Comparison of ENCODE assay signal across 17 cellular contexts in the genomic region with DNA sequence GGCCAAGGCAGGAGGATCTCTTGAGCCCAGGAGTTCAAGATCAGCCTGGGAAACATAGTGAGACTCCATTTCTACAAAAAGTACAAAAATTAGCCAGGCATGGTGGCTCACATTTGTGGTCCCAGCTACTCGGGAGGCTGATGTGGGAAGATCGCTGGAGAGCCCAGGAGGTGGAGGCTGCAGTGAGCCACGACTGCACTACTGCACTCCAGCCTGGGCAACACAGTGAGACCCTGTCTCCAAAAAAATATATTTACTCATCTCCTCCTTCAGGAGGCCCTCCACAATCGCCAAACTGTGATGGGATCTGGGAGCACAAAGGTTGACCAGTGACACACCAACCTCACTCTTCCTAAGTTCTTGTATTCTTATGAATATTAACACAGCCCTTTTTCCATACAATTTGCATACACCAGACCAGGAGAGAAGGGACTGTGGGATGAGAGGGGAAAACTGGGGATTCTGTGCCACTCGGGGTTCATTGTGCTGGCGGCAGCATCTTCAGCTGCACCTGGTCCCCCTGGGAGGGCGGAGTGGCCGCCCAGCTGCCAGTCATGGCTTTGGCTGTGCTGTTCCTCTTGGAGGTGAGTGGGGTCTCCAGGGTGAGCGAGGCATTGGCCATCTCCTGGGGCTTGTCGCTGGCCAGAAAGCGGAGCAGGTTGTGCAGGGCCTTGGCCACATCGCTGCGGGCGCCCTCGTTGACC. TPM values are rescaled to one million over a fixed set of nuclear protein-coding genes. Genes with fewer than 3 reads are reported as not detected.
DNase-seq lines count a peak whose midpoint lies in the region; ATAC-seq, FAIRE-seq and TF ChIP-seq lines count a peak whose summit lies in the region.
"Had no signal": no experiment of that assay in that cellular context is flagged by ENCODE, and none has a peak within 500 bp of the region (broad histone marks: within the 10 kb centered on the region; RNA-seq: fewer than 3 reads in every experiment).

No MANE protein-coding gene starts in this region.

- CTCF ChIA-PET in H1 (lab: Charles Lee; ENCODE audit: partially characterized antibody) = interaction anchor here (0.6 to 2.5 kb wide), 19 partner anchors 14 to 1020 kb away, joined by 3 to 44 read pairs (median 4); a partner anchor contains a TSS
- CTCF ChIA-PET in PC-3 (lab: Charles Lee) = interaction anchor here (0.6 kb wide), 1 partner anchor 79 kb away, joined by 3 read pairs; no protein-coding TSS in a partner anchor

- no peak overlapping the region for H4K5ac ChIP-seq in H1 (ENCODE audit: insufficient read length, low read depth, low read length)

- no peaks in the 10 kb centered on the region for H3K23me2 ChIP-seq in H1 (ENCODE audit: low read depth, low read length)

- POLR2A ChIA-PET in H1 (lab: Charles Lee; ENCODE audit: partially characterized antibody) (interaction anchor here (0.7 to 1.6 kb wide), 5 partner anchors 15 to 177 kb away, joined by 3 to 6 read pairs (median 3); no protein-coding TSS in a partner anchor), PC-3 (lab: Charles Lee; ENCODE audit: unreplicated experiment) (interaction anchor here (0.6 kb wide), 1 partner anchor 51 kb away, joined by 3 read pairs; no protein-coding TSS in a partner anchor)

- H3F3A ChIP-seq in PC-3 (ENCODE audit: low read length, unreplicated experiment) = no peaks in the 10 kb centered on the region

- no peaks in the 10 kb centered on the region for H3K79me1 ChIP-seq in H1 (ENCODE audit: low read depth, low read length)

- H3K4ac ChIP-seq in H1 (replicated peaks; ENCODE audit: insufficient read length, low read depth, low read length) = no peak overlapping the region

- H2BK5ac ChIP-seq in H1 (ENCODE audit: low read depth, low read length) = no peak overlapping the region

- no peak overlapping the region for H2BK15ac ChIP-seq in H1 (ENCODE audit: low read length)

- H3K4me1 ChIP-seq in Karpas-422 (ENCODE audit: low read length) = peaks cover 4% of the 10 kb centered on the region
- no peaks in the 10 kb centered on the region for H3K4me1 ChIP-seq in H1 (replicated peaks in 1 of 4; ENCODE audit: control insufficient read depth in 3 of 4, insufficient read depth in 4 of 4, low read length in 3 of 4)
- no peaks in the 10 kb centered on the region for H3K4me1 ChIP-seq in parathyroid adenoma
- peaks cover 9% of the 10 kb centered on the region for H3K4me1 ChIP-seq in PC-3 (ENCODE audit: insufficient read depth, low read length)

- 56% methylated on average over 15 of the region's 15 CpGs; no CpG with 5 or more reads in 1 of the 2 experiments for WGBS in H1 (ENCODE audit: extremely low coverage in 1 of 2, insufficient coverage in 1 of 2, insufficient read length in 1 of 2, insufficient replicate concordance in 2 of 2, low coverage in 1 of 2, low lambda C conversion rate in 2 of 2, missing lambda C conversion rate in 1 of 2), 2 experiments

- TF ChIP-seq POLR2A in H1 (IDR thresholded peaks at IDR 0.05; ENCODE audit: control extremely low read depth in 1 of 2, low read depth in 2 of 2, low read length in 2 of 2) = no peak

- TF ChIP-seq RAD21 in H1 (IDR thresholded peaks at IDR 0.05 in 1 of 2, conservative IDR thresholded peaks at IDR 0.05 in 1 of 2; ENCODE audit: low read depth in 2 of 2, low read length in 2 of 2) = no peak

- H2BK120ac ChIP-seq in H1 (replicated peaks; ENCODE audit: low read depth, low read length) = no peak overlapping the region

- H2AK5ac ChIP-seq in H1 (ENCODE audit: low read depth, low read length) = no peak overlapping the region

- H3K9me3 ChIP-seq in Karpas-422 (ENCODE audit: low read length) (no peaks in the 10 kb centered on the region), H1 (ENCODE audit: insufficient read depth in 2 of 2, low read depth in 1 of 2, low read length in 1 of 2) (peaks cover 0 to 4% of the 10 kb centered on the region in 2 experiments; a peak in 1 of 4 replicates), parathyroid adenoma (ENCODE audit: control insufficient read depth, low read length) (no peaks in the 10 kb centered on the region), PC-3 (ENCODE audit: low read length) (no peaks in the 10 kb centered on the region)

- H3K36me3 ChIP-seq in Karpas-422 (ENCODE audit: insufficient read depth, low read length) = no peaks in the 10 kb centered on the region
- no peaks in the 10 kb centered on the region for H3K36me3 ChIP-seq in H1 (ENCODE audit: control insufficient read depth in 2 of 4, insufficient read depth in 4 of 4, low read length in 3 of 4)
- H3K36me3 ChIP-seq in parathyroid adenoma (ENCODE audit: control insufficient read depth, insufficient read depth, low read length) = no peaks in the 10 kb centered on the region
- no peaks in the 10 kb centered on the region for H3K36me3 ChIP-seq in PC-3 (ENCODE audit: low read depth, low read length)
- H3K36me3 ChIP-seq: BLaER1 treated with 17β-estradiol and CSF1 and Interleukin-3, amounts not matched to agents 10 nM and 100 nM had no signal

- intact Hi-C loops in PC-3 (cut with micrococcal nuclease) = no loop called here

- H3K27ac Mint-ChIP-seq in activated T-cell treated with anti-CD3 and anti-CD28 coated beads, Interleukin-2, amount 50 U/mL, for 72 hours = no peak overlapping the region
- H3K27ac Mint-ChIP-seq: HFFc6 had no signal

- H3K4me1 Mint-ChIP-seq in activated T-cell treated with anti-CD3 and anti-CD28 coated beads, Interleukin-2, amount 50 U/mL, for 72 hours (ENCODE audit: low read depth) = peaks cover 20% of the 10 kb centered on the region
- H3K4me1 Mint-ChIP-seq in activated T-cell treated with anti-CD3 and anti-CD28 coated beads, Interleukin-2, amount 50 U/mL, for 4 hours (ENCODE audit: low read depth) = no peaks in the 10 kb centered on the region

- no peak overlapping the region for H2AFZ ChIP-seq in Karpas-422 (ENCODE audit: low read length)
- H2AFZ ChIP-seq in H1 (ENCODE audit: low read length) = 0 out of 2 replicates have a peak overlapping the region, but pooled peaks have one; percentile 31
- peak overlapping the region; percentile 56 for H2AFZ ChIP-seq in parathyroid adenoma
- no peak overlapping the region for H2AFZ ChIP-seq in PC-3 (ENCODE audit: low read length)
- H2AFZ ChIP-seq: GM23248 had no signal

- H3K9me2 ChIP-seq in Karpas-422 (replicated peaks; ENCODE audit: insufficient read depth, low read length) (no peaks in the 10 kb centered on the region; the same call in 1 of the 2 replicates), PC-3 (replicated peaks; ENCODE audit: low read length) (no peaks in the 10 kb centered on the region)

- no peaks in the 10 kb centered on the region for H3K9me3 Mint-ChIP-seq in activated T-cell treated with anti-CD3 and anti-CD28 coated beads, Interleukin-2, amount 50 U/mL, for 72 hours
- H3K9me3 Mint-ChIP-seq in activated T-cell treated with anti-CD3 and anti-CD28 coated beads, Interleukin-2, amount 50 U/mL, for 4 hours = no peaks in the 10 kb centered on the region
- H3K9me3 Mint-ChIP-seq: HFFc6 had no signal

- peaks cover 38% of the 10 kb centered on the region for H3K27me3 Mint-ChIP-seq in activated T-cell treated with anti-CD3 and anti-CD28 coated beads, Interleukin-2, amount 50 U/mL, for 72 hours (ENCODE audit: low read depth)
- H3K27me3 Mint-ChIP-seq in activated T-cell treated with anti-CD3 and anti-CD28 coated beads, Interleukin-2, amount 50 U/mL, for 4 hours (ENCODE audit: low read depth) = peaks cover 44% of the 10 kb centered on the region

- no peak overlapping the region for H4K8ac ChIP-seq in H1 (ENCODE audit: extremely low read depth, insufficient read depth, low read length)

- H3K27ac ChIP-seq in Karpas-422 (ENCODE audit: low read length) (no peak overlapping the region), H1 (ENCODE audit: low read depth, low read length) (no peak overlapping the region), parathyroid adenoma (no peak overlapping the region), PC-3 (ENCODE audit: low read length) (no peak overlapping the region)
- H3K27ac ChIP-seq: BLaER1 treated with 17β-estradiol and CSF1 and Interleukin-3, amounts not matched to agents 10 nM and 100 nM; GM23248; SK-N-MC had no signal

- no peak overlapping the region for H3K14ac ChIP-seq in H1 (ENCODE audit: insufficient read length)

- H3K79me2 ChIP-seq in Karpas-422 (ENCODE audit: low read length) = no peaks in the 10 kb centered on the region
- no peaks in the 10 kb centered on the region for H3K79me2 ChIP-seq in H1 (ENCODE audit: control insufficient read depth in 1 of 2, insufficient read depth in 2 of 2, low read length in 2 of 2)
- H3K79me2 ChIP-seq in parathyroid adenoma = no peaks in the 10 kb centered on the region
- H3K79me2 ChIP-seq in PC-3 (ENCODE audit: low read length) = no peaks in the 10 kb centered on the region

- no peak for TF ChIP-seq EP300 in H1 (IDR thresholded peaks at IDR 0.05; ENCODE audit: borderline replicate concordance in 1 of 2, low read depth in 2 of 2, low read length in 2 of 2)

- H4K91ac ChIP-seq in H1 (replicated peaks; ENCODE audit: insufficient read length, low read length) = peak overlapping the region; percentile 11

- no peak overlapping the region for H3K4me3 Mint-ChIP-seq in activated T-cell treated with anti-CD3 and anti-CD28 coated beads, Interleukin-2, amount 50 U/mL, for 72 hours
- no peak overlapping the region for H3K4me3 Mint-ChIP-seq in activated T-cell treated with anti-CD3 and anti-CD28 coated beads, Interleukin-2, amount 50 U/mL, for 4 hours
- H3K4me3 Mint-ChIP-seq: HFFc6 had no signal

- TF ChIP-seq CTCF in H1 (IDR thresholded peaks at IDR 0.05; ENCODE audit: control extremely low read depth in 1 of 3, insufficient read depth in 1 of 3, low read depth in 1 of 3, low read length in 3 of 3) = no peak
- no peak for TF ChIP-seq CTCF in parathyroid adenoma (IDR thresholded peaks at IDR 0.05)
- no peak for TF ChIP-seq CTCF in PC-3 (conservative IDR thresholded peaks at IDR 0.05; ENCODE audit: low read depth, low read length)

- H2BK20ac ChIP-seq in H1 (ENCODE audit: low read length) = no peak overlapping the region

- H3K4me2 ChIP-seq in Karpas-422 (ENCODE audit: low read depth, low read length, poor library complexity, severe bottlenecking) (no peak overlapping the region), H1 (ENCODE audit: insufficient read depth in 1 of 2, low read depth in 2 of 2, low read length in 2 of 2) (peak overlapping the region in 1 of 2 experiments; percentile 30; a peak in 3 of 4 replicates), parathyroid adenoma (ENCODE audit: low read length) (no peak overlapping the region), PC-3 (ENCODE audit: low read length) (no peak overlapping the region)
- H3K4me2 ChIP-seq: BLaER1 treated with 17β-estradiol and CSF1 and Interleukin-3, amounts not matched to agents 10 nM and 100 nM had no signal

- ATAC-seq in activated T-cell treated with anti-CD3 and anti-CD28 coated beads, Interleukin-2, amount 50 U/mL, for 72 hours (replicated peaks in 1 of 2) = peak; percentile 6 to 29
- ATAC-seq in activated T-cell treated with anti-CD3 and anti-CD28 coated beads, Interleukin-2, amount 50 U/mL, for 4 hours = no peak
- ATAC-seq in GM19467 (IDR thresholded peaks at IDR 0.05; ENCODE audit: unreplicated experiment) (no peak), PC-3 (no peak)

- no peaks in the 10 kb centered on the region for H3K36me3 Mint-ChIP-seq in activated T-cell treated with anti-CD3 and anti-CD28 coated beads, Interleukin-2, amount 50 U/mL, for 72 hours (ENCODE audit: insufficient read depth in 2 of 2)
- H3K36me3 Mint-ChIP-seq in activated T-cell treated with anti-CD3 and anti-CD28 coated beads, Interleukin-2, amount 50 U/mL, for 4 hours (ENCODE audit: insufficient read depth) = no peaks in the 10 kb centered on the region

- H4K20me1 ChIP-seq in Karpas-422 (ENCODE audit: insufficient read depth, low read depth, low read length) (no peaks in the 10 kb centered on the region), H1 (replicated peaks in 1 of 2; ENCODE audit: control insufficient read depth in 1 of 2, insufficient read depth in 2 of 2, low read length in 2 of 2) (no peaks in the 10 kb centered on the region), PC-3 (ENCODE audit: low read length) (no peaks in the 10 kb centered on the region)
- H4K20me1 ChIP-seq: BLaER1 treated with 17β-estradiol and CSF1 and Interleukin-3, amounts not matched to agents 10 nM and 100 nM had no signal

- no peak overlapping the region for H2BK12ac ChIP-seq in H1 (ENCODE audit: low read depth, low read length)

- 0 out of 2 replicates have a peak overlapping the region, but pooled peaks have one; percentile 88 for H3K18ac ChIP-seq in H1 (ENCODE audit: extremely low read depth, low read length)

- no peak for FAIRE-seq in H1 (lab: Jason Lieb, UNC)
- FAIRE-seq: GM12891 had no signal

- H3K9ac ChIP-seq in Karpas-422 (ENCODE audit: low read length) (0 out of 2 replicates have a peak overlapping the region, but pooled peaks have one; percentile 2), H1 (replicated peaks in 1 of 4; ENCODE audit: extremely low read depth in 1 of 4, low read depth in 3 of 4, low read length in 3 of 4) (no peak overlapping the region), parathyroid adenoma (no peak overlapping the region), PC-3 (ENCODE audit: low read length) (no peak overlapping the region)
- H3K9ac ChIP-seq: BLaER1 treated with 17β-estradiol and CSF1 and Interleukin-3, amounts not matched to agents 10 nM and 100 nM; GM23248 had no signal

- H3K56ac ChIP-seq in H1 (replicated peaks; ENCODE audit: insufficient read length, low read depth, low read length) = no peak overlapping the region

- no TSS peak for BruUV-seq in PC-3 (replicated peaks; lab: Mats Ljungman, UMichigan)

- H3K27me3 ChIP-seq in Karpas-422 (ENCODE audit: low read length) (no peaks in the 10 kb centered on the region), H1 (replicated peaks in 1 of 4; ENCODE audit: control insufficient read depth in 3 of 4, extremely low read depth in 1 of 4, insufficient read depth in 3 of 4, low read length in 3 of 4) (peaks cover 0 to 21% (median 16%) of the 10 kb centered on the region in 4 experiments; a peak in 6 of 7 replicates), parathyroid adenoma (ENCODE audit: control insufficient read depth, insufficient read depth, low read length) (no peaks in the 10 kb centered on the region), PC-3 (ENCODE audit: low read length) (no peaks in the 10 kb centered on the region)

- no peak overlapping the region for H3K23ac ChIP-seq in H1 (ENCODE audit: insufficient read length)

- no peak overlapping the region for H3K4me3 ChIP-seq in Karpas-422 (ENCODE audit: low read length)
- H3K4me3 ChIP-seq in H1 (ENCODE audit: extremely low read depth in 1 of 4, insufficient read depth in 2 of 4, low read depth in 3 of 4, low read length in 4 of 4) = peak overlapping the region in 1 of 4 experiments; percentile 20; a peak in 1 of 8 replicates
- no peak overlapping the region for H3K4me3 ChIP-seq in parathyroid adenoma (ENCODE audit: low read depth, low read length)
- no peak overlapping the region for H3K4me3 ChIP-seq in PC-3 (ENCODE audit: low read length)
- H3K4me3 ChIP-seq: BLaER1 treated with 17β-estradiol and CSF1 and Interleukin-3, amounts not matched to agents 10 nM and 100 nM; GM23248; SK-N-MC had no signal

- DNase-seq in activated T-cell treated with anti-CD3 and anti-CD28 coated beads, Interleukin-2, amount 50 U/mL, for 72 hours = no peak
- no peak for DNase-seq in activated T-cell treated with anti-CD3 and anti-CD28 coated beads, Interleukin-2, amount 50 U/mL, for 4 hours
- no peak for DNase-seq in Karpas-422
- DNase-seq in H1 (ENCODE audit: low read depth in 1 of 2, low spot score in 2 of 2) = no peak
- DNase-seq in PC-3 = no peak
- DNase-seq in HuH-7 (ENCODE audit: low spot score) = no peak
- DNase-seq: DMS79 treated with DMSO at 0.1 percent for 48 hours, HFFc6, NCI-H1436 treated with DMSO at 0.1 percent for 48 hours, NCI-H2029 treated with DMSO at 0.1 percent for 48 hours, NCI-H2171 treated with DMSO at 0.1 percent for 48 hours had no signal

RNA-seq across cellular contexts. Expression of a gene that starts 5.8 kb away (rescaled TPM):
- 10 to 100 TPM; 10.3 to 12.6 TPM for total RNA-seq in activated T-cell treated with anti-CD3 and anti-CD28 coated beads, Interleukin-2, amount 50 U/mL, for 72 hours
- total RNA-seq in activated T-cell treated with anti-CD3 and anti-CD28 coated beads, Interleukin-2, amount 50 U/mL, for 4 hours = 10 to 100 TPM; 14.1 to 15.5 (median 15.1) TPM
- total RNA-seq in Karpas-422 (2014; rRNA removed; shearing (Covaris generic); ENCODE audit: low replicate concordance) = 4.7 and 4.8 TPM in 2 replicates
- 12.8 and 14.5 TPM in 2 replicates for total RNA-seq in H1 (2021; fragmentation: NEBNext Ultra II Directional; extraction: Animal tissue kit (Norgen Biotek cat#: 25700))
- 12.5 and 16.4 TPM in 2 replicates for polyA plus RNA-seq in H1 (2011; rRNA removed)
- polyA plus RNA-seq in H1 (2011; cell fraction: cytosol; rRNA removed) = 13.9 TPM
- 10.4 TPM for polyA plus RNA-seq in H1 (2011; cell fraction: nucleus; rRNA removed)
- 6.7 to 9.3 TPM (median 7.6 TPM) in 4 replicates for polyA plus RNA-seq in H1 (2012, experiment 1 of 2)
- 6.9 TPM for polyA plus RNA-seq in H1 (2012, experiment 2 of 2)
- polyA plus RNA-seq in H1 (2013, experiment 1 of 2) = 4.9 TPM
- polyA plus RNA-seq in H1 (2013, experiment 2 of 2) = 5.3 TPM
- polyA minus RNA-seq in H1 (2011; rRNA and poly(A)+ RNA removed) = 15.0 and 16.7 TPM in 2 replicates
- polyA minus RNA-seq in H1 (2011; cell fraction: cytosol; rRNA and poly(A)+ RNA removed) = 5.0 TPM
- 5.8 TPM for polyA minus RNA-seq in H1 (2011; cell fraction: nucleus; rRNA and poly(A)+ RNA removed)
- total RNA-seq in PC-3 (2014; rRNA removed) = 9.4 and 10.1 TPM in 2 replicates

RNA-seq across cellular contexts. Expression of a gene that starts 11.6 kb away (rescaled TPM):
- total RNA-seq in activated T-cell treated with anti-CD3 and anti-CD28 coated beads, Interleukin-2, amount 50 U/mL, for 72 hours = under 1 TPM in 1 of 2 donors, not detected in 1; 0.07 TPM
- total RNA-seq in activated T-cell treated with anti-CD3 and anti-CD28 coated beads, Interleukin-2, amount 50 U/mL, for 4 hours = under 1 TPM in 1 of 3 donors, not detected in 2; 0.05 TPM
- 0.26 and 0.83 TPM in 2 replicates for total RNA-seq in Karpas-422 (2014; rRNA removed; shearing (Covaris generic); ENCODE audit: low replicate concordance)
- total RNA-seq in H1 (2021; fragmentation: NEBNext Ultra II Directional; extraction: Animal tissue kit (Norgen Biotek cat#: 25700)) = 0.19 TPM in 1 of 2 replicates, not detected in the other
- polyA plus RNA-seq in H1 (2011; rRNA removed) = 0.39 and 0.41 TPM in 2 replicates
- 0.16 TPM for polyA plus RNA-seq in H1 (2011; cell fraction: cytosol; rRNA removed)
- 0.20 TPM for polyA plus RNA-seq in H1 (2011; cell fraction: nucleus; rRNA removed)
- polyA plus RNA-seq in H1 (2012, experiment 1 of 2) = 0.13 to 0.51 TPM (median 0.21 TPM) in 4 replicates
- 0.29 TPM for polyA plus RNA-seq in H1 (2012, experiment 2 of 2)
- polyA plus RNA-seq in H1 (2013, experiment 1 of 2) = 0.20 TPM
- 0.13 TPM for polyA plus RNA-seq in H1 (2013, experiment 2 of 2)
- 0.06 TPM in 1 of 2 replicates, not detected in the other for polyA minus RNA-seq in H1 (2011; rRNA and poly(A)+ RNA removed)
- polyA minus RNA-seq in H1 (2011; cell fraction: cytosol; rRNA and poly(A)+ RNA removed) = not detected
- not detected for polyA minus RNA-seq in H1 (2011; cell fraction: nucleus; rRNA and poly(A)+ RNA removed)
- 3.1 and 3.7 TPM in 2 replicates for total RNA-seq in PC-3 (2014; rRNA removed)

RNA-seq across cellular contexts. Expression of a gene that starts 48.7 kb away (rescaled TPM):
- 100 to 1,000 TPM; 149 to 190 TPM for total RNA-seq in activated T-cell treated with anti-CD3 and anti-CD28 coated beads, Interleukin-2, amount 50 U/mL, for 72 hours
- 100 to 1,000 TPM; 136 to 178 (median 150) TPM for total RNA-seq in activated T-cell treated with anti-CD3 and anti-CD28 coated beads, Interleukin-2, amount 50 U/mL, for 4 hours
- total RNA-seq in Karpas-422 (2014; rRNA removed; shearing (Covaris generic); ENCODE audit: low replicate concordance) = 40.3 and 86.4 TPM in 2 replicates
- total RNA-seq in H1 (2021; fragmentation: NEBNext Ultra II Directional; extraction: Animal tissue kit (Norgen Biotek cat#: 25700)) = 28.1 and 28.8 TPM in 2 replicates
- polyA plus RNA-seq in H1 (2011; rRNA removed) = 29.4 and 45.4 TPM in 2 replicates
- 41.5 TPM for polyA plus RNA-seq in H1 (2011; cell fraction: cytosol; rRNA removed)
- 135 TPM for polyA plus RNA-seq in H1 (2011; cell fraction: nucleus; rRNA removed)
- 36.7 to 46.1 TPM (median 43.1 TPM) in 4 replicates for polyA plus RNA-seq in H1 (2012, experiment 1 of 2)
- 23.6 TPM for polyA plus RNA-seq in H1 (2012, experiment 2 of 2)
- polyA plus RNA-seq in H1 (2013, experiment 1 of 2) = 14.5 TPM
- polyA plus RNA-seq in H1 (2013, experiment 2 of 2) = 13.1 TPM
- 31.1 and 51.6 TPM in 2 replicates for polyA minus RNA-seq in H1 (2011; rRNA and poly(A)+ RNA removed)
- polyA minus RNA-seq in H1 (2011; cell fraction: cytosol; rRNA and poly(A)+ RNA removed) = 33.6 TPM
- 36.1 TPM for polyA minus RNA-seq in H1 (2011; cell fraction: nucleus; rRNA and poly(A)+ RNA removed)
- total RNA-seq in PC-3 (2014; rRNA removed) = 28.9 and 37.8 TPM in 2 replicates

Comparison
In these comparisons a context has a peak if more than half of its experiments do, and no peak if none do; other contexts are left out.
1. ATAC-seq: peak in activated T-cell treated with anti-CD3 and anti-CD28 coated beads, Interleukin-2, amount 50 U/mL, for 72 hours (2 of 2); none in activated T-cell treated with anti-CD3 and anti-CD28 coated beads, Interleukin-2, amount 50 U/mL, for 4 hours (0 of 2), GM19467 (single experiment) and PC-3 (single experiment).
2. H2AFZ ChIP-seq: peak in H1 (single experiment) and parathyroid adenoma (single experiment); none in Karpas-422 (single experiment) and PC-3 (single experiment).